22 cellular contexts compared by ENCODE assay signal in the genomic region with DNA sequence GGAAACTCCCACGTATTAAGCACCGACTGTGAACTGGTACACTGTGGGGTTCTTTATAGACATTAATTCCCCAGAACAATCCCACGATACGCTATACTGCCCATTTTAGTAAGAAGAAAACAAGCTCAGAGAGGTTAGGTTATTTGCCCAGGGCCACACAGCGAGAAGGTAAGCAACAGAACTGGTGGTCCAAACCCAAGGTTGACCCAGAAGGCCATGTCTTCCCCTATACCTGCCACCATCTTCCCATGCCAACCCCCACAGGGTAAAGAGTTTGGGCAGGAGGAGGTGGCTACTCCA.
DNase-seq lines count a peak whose midpoint lies in the region; ATAC-seq, FAIRE-seq and TF ChIP-seq lines count a peak whose summit lies in the region.
"Had no signal": no experiment of that assay in that cellular context is flagged by ENCODE, and none has a peak within 500 bp of the region (broad histone marks: within the 10 kb centered on the region; RNA-seq: fewer than 3 reads in every experiment).

No MANE protein-coding gene starts in this region.

- CTCF ChIA-PET in activated CD4-positive, alpha-beta memory T cell treated with anti-CD3 and anti-CD28 coated beads, Interleukin-2, amount 10 ng/mL, durations not matched to agents 7 days and 5 days (lab: Charles Lee): interaction anchor here (0.7 kb wide), 1 partner anchor 648 kb away, joined by 4 read pairs; no protein-coding TSS in a partner anchor
- CTCF ChIA-PET in activated CD4-positive, alpha-beta memory T cell treated with anti-CD3 and anti-CD28 coated beads for 36 hours (lab: Charles Lee): no interaction called here

- no peak overlapping the region for H4K5ac ChIP-seq in mesendoderm (ENCODE audit: low read length)

- H3K79me2 ChIP-seq in astrocyte (ENCODE audit: insufficient read depth, low read length) (no peaks in the 10 kb centered on the region), mesendoderm (ENCODE audit: control insufficient read depth, insufficient read depth, low read length) (no peaks in the 10 kb centered on the region)

- no peak overlapping the region for H3K9ac ChIP-seq in astrocyte (ENCODE audit: low read length)
- H3K9ac ChIP-seq in mesendoderm (ENCODE audit: low read length): peak overlapping the region; percentile 29

- H4K20me1 ChIP-seq in astrocyte (ENCODE audit: insufficient read depth, low read length): no peaks in the 10 kb centered on the region

- TF ChIP-seq CTCF in astrocyte (IDR thresholded peaks at IDR 0.05; ENCODE audit: insufficient read depth, low read depth, low read length): no peak

- no peaks in the 10 kb centered on the region for H3K79me1 ChIP-seq in mesendoderm (ENCODE audit: low read length)

- H3K27ac ChIP-seq in astrocyte (ENCODE audit: low read depth, low read length): no peak overlapping the region
- no peak overlapping the region for H3K27ac ChIP-seq in mesendoderm (ENCODE audit: low read depth, low read length)
- H3K27ac ChIP-seq: epithelial cell of prostate, skin epidermis had no signal

- H3K4me1 ChIP-seq in astrocyte (ENCODE audit: insufficient read depth, low read length) (no peaks in the 10 kb centered on the region), mesendoderm (ENCODE audit: control insufficient read depth, low read depth, low read length) (no peaks in the 10 kb centered on the region)
- H3K4me1 ChIP-seq: BE2C had no signal

- no peak overlapping the region for H2BK5ac ChIP-seq in mesendoderm (ENCODE audit: low read length)

- H3K4me3 ChIP-seq in astrocyte (ENCODE audit: insufficient read depth, low read depth, low read length): no peak overlapping the region
- no peak overlapping the region for H3K4me3 ChIP-seq in mesendoderm (ENCODE audit: low read length)
- H3K4me3 ChIP-seq: mucosa of descending colon, skin epidermis had no signal

- no peak overlapping the region for H2BK15ac ChIP-seq in mesendoderm (replicated peaks; ENCODE audit: low read depth)

- ATAC-seq in activated T-helper 17 cell treated with anti-CD3 and anti-CD28 coated beads, Interleukin-2, amount 50 U/mL, for 72 hours (replicated peaks): no peak
- ATAC-seq in HG02678 (IDR thresholded peaks at IDR 0.05; ENCODE audit: unreplicated experiment) (no peak), GM18502 (IDR thresholded peaks at IDR 0.05; ENCODE audit: poor library complexity, unreplicated experiment) (no peak)

- no peak overlapping the region for H3K18ac ChIP-seq in mesendoderm (ENCODE audit: low read length)

- H3K36me3 ChIP-seq in astrocyte (ENCODE audit: insufficient read depth, low read length): no peaks in the 10 kb centered on the region
- no peaks in the 10 kb centered on the region for H3K36me3 ChIP-seq in mesendoderm (ENCODE audit: control insufficient read depth, insufficient read depth, low read length)
- H3K36me3 ChIP-seq: BE2C had no signal

- H3K4me1 Mint-ChIP-seq in activated CD4-positive, alpha-beta memory T cell treated with anti-CD3 and anti-CD28 coated beads, Interleukin-2, amount 10 ng/mL, durations not matched to agents 7 days and 5 days: no peaks in the 10 kb centered on the region
- no peaks in the 10 kb centered on the region for H3K4me1 Mint-ChIP-seq in activated CD4-positive, alpha-beta memory T cell treated with anti-CD3 and anti-CD28 coated beads for 36 hours (ENCODE audit: low read depth)
- no peaks in the 10 kb centered on the region for H3K4me1 Mint-ChIP-seq in astrocyte (ENCODE audit: low read depth, unreplicated experiment)
- no peaks in the 10 kb centered on the region for H3K4me1 Mint-ChIP-seq in activated T-helper 17 cell treated with anti-CD3 and anti-CD28 coated beads, Interleukin-2, amount 50 U/mL, for 72 hours
- H3K4me1 Mint-ChIP-seq in activated naive CD8-positive, alpha-beta T cell treated with anti-CD3 and anti-CD28 coated beads for 36 hours: no peaks in the 10 kb centered on the region
- H3K4me1 Mint-ChIP-seq: neural crest cell; stimulated activated naive B cell treated with anti-CD40 and anti-IgM and Interleukin-4, amounts not matched to agents 10 μg/mL and 1 μg/mL and 100 μg/mL, for 72 hours had no signal

- H3K36me3 Mint-ChIP-seq in activated CD4-positive, alpha-beta memory T cell treated with anti-CD3 and anti-CD28 coated beads, Interleukin-2, amount 10 ng/mL, durations not matched to agents 7 days and 5 days (ENCODE audit: low read depth): no peaks in the 10 kb centered on the region
- no peaks in the 10 kb centered on the region for H3K36me3 Mint-ChIP-seq in activated CD4-positive, alpha-beta memory T cell treated with anti-CD3 and anti-CD28 coated beads for 36 hours
- H3K36me3 Mint-ChIP-seq in astrocyte (ENCODE audit: low read depth, unreplicated experiment): no peaks in the 10 kb centered on the region
- no peaks in the 10 kb centered on the region for H3K36me3 Mint-ChIP-seq in activated T-helper 17 cell treated with anti-CD3 and anti-CD28 coated beads, Interleukin-2, amount 50 U/mL, for 72 hours (ENCODE audit: low read depth)
- H3K36me3 Mint-ChIP-seq in activated naive CD8-positive, alpha-beta T cell treated with anti-CD3 and anti-CD28 coated beads for 36 hours: no peaks in the 10 kb centered on the region
- H3K36me3 Mint-ChIP-seq: stimulated activated naive B cell treated with anti-CD40 and anti-IgM and Interleukin-4, amounts not matched to agents 10 μg/mL and 1 μg/mL and 100 μg/mL, for 72 hours had no signal

- H2AK5ac ChIP-seq in mesendoderm (ENCODE audit: low read length): no peak overlapping the region

- intact Hi-C loops in activated CD4-positive, alpha-beta memory T cell treated with anti-CD3 and anti-CD28 coated beads for 36 hours (cut with micrococcal nuclease): no loop called here

- H3K27me3 ChIP-seq in astrocyte (ENCODE audit: insufficient read depth, low read length): peaks cover 5% of the 10 kb centered on the region
- H3K27me3 ChIP-seq in mesendoderm (ENCODE audit: insufficient read depth, low read length, poor library complexity): no peaks in the 10 kb centered on the region

- H4K8ac ChIP-seq in mesendoderm (ENCODE audit: low read depth, low read length): no peak overlapping the region

- H3K56ac ChIP-seq in mesendoderm (ENCODE audit: low read length): peak overlapping the region; percentile 67

- peak; percentile 1 for DNase-seq in activated CD4-positive, alpha-beta memory T cell treated with anti-CD3 and anti-CD28 coated beads, Interleukin-2, amount 10 ng/mL, durations not matched to agents 7 days and 5 days
- DNase-seq in activated CD4-positive, alpha-beta memory T cell treated with anti-CD3 and anti-CD28 coated beads for 36 hours: no peak
- no peak for DNase-seq in astrocyte (ENCODE audit: low read depth)
- no peak for DNase-seq in mesendoderm
- DNase-seq in activated naive CD8-positive, alpha-beta T cell treated with anti-CD3 and anti-CD28 coated beads for 36 hours: no peak
- DNase-seq: activated naive CD4-positive, alpha-beta T cell treated with anti-CD3 and anti-CD28 coated beads, Interleukin-2, amount 50 U/mL, for 16 hours; central memory CD4-positive, alpha-beta T cell; DND-41; GOT3; NCI-H187 treated with DMSO at 0.1 percent for 48 hours; stimulated activated naive B cell treated with anti-CD40 and anti-IgM and Interleukin-4, amounts not matched to agents 10 μg/mL and 1 μg/mL and 100 μg/mL, for 72 hours; T1000 had no signal

- no peak overlapping the region for H3K27ac Mint-ChIP-seq in activated CD4-positive, alpha-beta memory T cell treated with anti-CD3 and anti-CD28 coated beads, Interleukin-2, amount 10 ng/mL, durations not matched to agents 7 days and 5 days
- H3K27ac Mint-ChIP-seq in activated CD4-positive, alpha-beta memory T cell treated with anti-CD3 and anti-CD28 coated beads for 36 hours: no peak overlapping the region
- H3K27ac Mint-ChIP-seq in astrocyte (ENCODE audit: unreplicated experiment): no peak overlapping the region
- H3K27ac Mint-ChIP-seq in activated T-helper 17 cell treated with anti-CD3 and anti-CD28 coated beads, Interleukin-2, amount 50 U/mL, for 72 hours: no peak overlapping the region
- H3K27ac Mint-ChIP-seq in activated naive CD8-positive, alpha-beta T cell treated with anti-CD3 and anti-CD28 coated beads for 36 hours: no peak overlapping the region
- H3K27ac Mint-ChIP-seq: stimulated activated naive B cell treated with anti-CD40 and anti-IgM and Interleukin-4, amounts not matched to agents 10 μg/mL and 1 μg/mL and 100 μg/mL, for 72 hours had no signal

- POLR2A ChIA-PET in activated CD4-positive, alpha-beta memory T cell treated with anti-CD3 and anti-CD28 coated beads, Interleukin-2, amount 10 ng/mL, durations not matched to agents 7 days and 5 days (lab: Charles Lee): no interaction called here
- POLR2A ChIA-PET in activated CD4-positive, alpha-beta memory T cell treated with anti-CD3 and anti-CD28 coated beads for 36 hours (lab: Charles Lee): no interaction called here

- WGBS in mesendoderm (ENCODE audit: extremely low coverage, insufficient coverage, low lambda C conversion rate): no CpG with 5 or more reads among the region's 5 CpGs

- no peak overlapping the region for H3K23ac ChIP-seq in mesendoderm (ENCODE audit: low read length)

- H3K27me3 Mint-ChIP-seq in activated CD4-positive, alpha-beta memory T cell treated with anti-CD3 and anti-CD28 coated beads, Interleukin-2, amount 10 ng/mL, durations not matched to agents 7 days and 5 days: peaks cover 10% of the 10 kb centered on the region
- H3K27me3 Mint-ChIP-seq in activated CD4-positive, alpha-beta memory T cell treated with anti-CD3 and anti-CD28 coated beads for 36 hours: peaks cover 17% of the 10 kb centered on the region
- peaks cover 65% of the 10 kb centered on the region for H3K27me3 Mint-ChIP-seq in astrocyte (ENCODE audit: low read depth, unreplicated experiment)
- H3K27me3 Mint-ChIP-seq in activated T-helper 17 cell treated with anti-CD3 and anti-CD28 coated beads, Interleukin-2, amount 50 U/mL, for 72 hours: peaks cover 26% of the 10 kb centered on the region
- H3K27me3 Mint-ChIP-seq in activated naive CD8-positive, alpha-beta T cell treated with anti-CD3 and anti-CD28 coated beads for 36 hours: peaks cover 36% of the 10 kb centered on the region

- no peak for FAIRE-seq in astrocyte (lab: Jason Lieb, UNC)
- FAIRE-seq: GM12892, islet of Langerhans had no signal

- no peak overlapping the region for H2BK120ac ChIP-seq in mesendoderm (ENCODE audit: low read depth, low read length)

- H3K4me3 Mint-ChIP-seq in activated CD4-positive, alpha-beta memory T cell treated with anti-CD3 and anti-CD28 coated beads, Interleukin-2, amount 10 ng/mL, durations not matched to agents 7 days and 5 days: no peak overlapping the region
- no peak overlapping the region for H3K4me3 Mint-ChIP-seq in activated CD4-positive, alpha-beta memory T cell treated with anti-CD3 and anti-CD28 coated beads for 36 hours
- no peak overlapping the region for H3K4me3 Mint-ChIP-seq in astrocyte (ENCODE audit: unreplicated experiment)
- H3K4me3 Mint-ChIP-seq in activated T-helper 17 cell treated with anti-CD3 and anti-CD28 coated beads, Interleukin-2, amount 50 U/mL, for 72 hours: no peak overlapping the region
- H3K4me3 Mint-ChIP-seq in activated naive CD8-positive, alpha-beta T cell treated with anti-CD3 and anti-CD28 coated beads for 36 hours: no peak overlapping the region
- H3K4me3 Mint-ChIP-seq: neural crest cell; stimulated activated naive B cell treated with anti-CD40 and anti-IgM and Interleukin-4, amounts not matched to agents 10 μg/mL and 1 μg/mL and 100 μg/mL, for 72 hours had no signal

- H3K4ac ChIP-seq in mesendoderm (ENCODE audit: low read depth, low read length): no peak overlapping the region

- no peaks in the 10 kb centered on the region for H3K9me3 Mint-ChIP-seq in activated CD4-positive, alpha-beta memory T cell treated with anti-CD3 and anti-CD28 coated beads, Interleukin-2, amount 10 ng/mL, durations not matched to agents 7 days and 5 days
- H3K9me3 Mint-ChIP-seq in activated CD4-positive, alpha-beta memory T cell treated with anti-CD3 and anti-CD28 coated beads for 36 hours: no peaks in the 10 kb centered on the region
- H3K9me3 Mint-ChIP-seq in astrocyte (ENCODE audit: unreplicated experiment): peaks cover 5% of the 10 kb centered on the region
- no peaks in the 10 kb centered on the region for H3K9me3 Mint-ChIP-seq in activated T-helper 17 cell treated with anti-CD3 and anti-CD28 coated beads, Interleukin-2, amount 50 U/mL, for 72 hours
- no peaks in the 10 kb centered on the region for H3K9me3 Mint-ChIP-seq in activated naive CD8-positive, alpha-beta T cell treated with anti-CD3 and anti-CD28 coated beads for 36 hours
- H3K9me3 Mint-ChIP-seq: neural crest cell; stimulated activated naive B cell treated with anti-CD40 and anti-IgM and Interleukin-4, amounts not matched to agents 10 μg/mL and 1 μg/mL and 100 μg/mL, for 72 hours had no signal

- H3K4me2 ChIP-seq in astrocyte (ENCODE audit: low read length) (peak overlapping the region; percentile 60), mesendoderm (ENCODE audit: low read length) (peak overlapping the region; percentile 42)

- H2AFZ ChIP-seq in astrocyte (ENCODE audit: low read depth, low read length): no peak overlapping the region

- H3K9me3 ChIP-seq in astrocyte (ENCODE audit: insufficient read depth, low read depth, low read length): no peaks in the 10 kb centered on the region
- H3K9me3 ChIP-seq: BE2C, mucosa of descending colon had no signal
